ENCODE assay signal across 12 cellular contexts in the genomic region with DNA sequence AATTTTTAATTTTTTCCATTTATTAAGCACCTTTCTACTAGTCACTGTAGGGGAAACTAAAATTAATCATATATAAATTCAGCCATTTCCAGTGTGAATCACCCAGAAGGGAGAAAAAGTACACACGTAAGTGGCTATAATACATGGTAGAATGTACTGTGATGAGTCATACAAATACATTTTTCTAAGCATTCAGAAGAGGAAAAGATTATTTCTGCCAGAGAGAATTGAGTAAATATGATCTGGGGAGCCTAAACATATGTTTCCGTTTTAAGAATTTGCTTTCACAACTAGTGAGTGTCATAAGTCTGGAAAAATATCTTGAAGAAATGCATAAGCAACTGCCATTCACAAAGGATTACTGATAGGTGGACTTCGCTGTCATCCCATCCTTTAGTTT.
DNase-seq lines count a peak whose midpoint lies in the region; ATAC-seq and TF ChIP-seq lines count a peak whose summit lies in the region.
"Had no signal": no experiment of that assay in that cellular context is flagged by ENCODE, and none has a peak within 500 bp of the region (broad histone marks: within the 10 kb centered on the region; RNA-seq: fewer than 3 reads in every experiment).

No MANE protein-coding gene starts in this region.

- peaks cover 4% of the 10 kb centered on the region for H3K36me3 Mint-ChIP-seq in MCF 10A (ENCODE audit: insufficient read depth, unreplicated experiment)
- peaks cover 32% of the 10 kb centered on the region for H3K36me3 Mint-ChIP-seq in T-cell
- no peaks in the 10 kb centered on the region for H3K36me3 Mint-ChIP-seq in Caco-2 (ENCODE audit: insufficient read depth, unreplicated experiment)
- H3K36me3 Mint-ChIP-seq in neural progenitor cell = peaks cover 6% of the 10 kb centered on the region

- H2AFZ ChIP-seq in SK-N-SH (ENCODE audit: low read depth) = no peak overlapping the region
- H2AFZ ChIP-seq in neural progenitor cell (replicated peaks) = no peak overlapping the region

- H3K27ac Mint-ChIP-seq in MCF 10A (ENCODE audit: low read depth, unreplicated experiment) (peak overlapping the region; percentile 63), T-cell (no peak overlapping the region), Caco-2 (ENCODE audit: unreplicated experiment) (no peak overlapping the region), neural progenitor cell (no peak overlapping the region)
- H3K27ac Mint-ChIP-seq: CD14-positive monocyte had no signal

- H3K9ac ChIP-seq in SK-N-SH (peak overlapping the region; percentile 44; the same call in 1 of the 2 replicates), neural progenitor cell (no peak overlapping the region)

- H3K4me1 ChIP-seq in breast epithelium (peaks cover 0 to 8% of the 10 kb centered on the region in 2 donors), SK-N-SH (ENCODE audit: control insufficient read depth in 1 of 2, insufficient read depth in 2 of 2, low read depth in 1 of 2, low read length in 1 of 2) (peaks cover 9 to 67% of the 10 kb centered on the region in 2 experiments), Caco-2 (peaks cover 17% of the 10 kb centered on the region), neural progenitor cell (no peaks in the 10 kb centered on the region)

- POLR2A ChIA-PET in MCF 10A (lab: Yijun Ruan, JAX) = no interaction called here
- POLR2A ChIA-PET in SK-N-SH (lab: Yijun Ruan, JAX) = no interaction called here
- POLR2A ChIA-PET in T-cell (lab: Charles Lee) = no interaction called here
- POLR2A ChIA-PET in Caco-2 (lab: Charles Lee) = no interaction called here

- H3K27ac ChIP-seq in breast epithelium (no peak overlapping the region), SK-N-SH (ENCODE audit: low read depth in 2 of 2, low read length in 1 of 2) (peak overlapping the region; percentile 80 to 97), neural progenitor cell (no peak overlapping the region)

- H3K27me3 ChIP-seq in breast epithelium = no peaks in the 10 kb centered on the region
- no peaks in the 10 kb centered on the region for H3K27me3 ChIP-seq in SK-N-SH (ENCODE audit: insufficient read depth)
- no peaks in the 10 kb centered on the region for H3K27me3 ChIP-seq in Caco-2 (replicated peaks; ENCODE audit: control insufficient read depth, insufficient read depth, low read length)
- no peaks in the 10 kb centered on the region for H3K27me3 ChIP-seq in neural progenitor cell
- H3K27me3 ChIP-seq: dorsolateral prefrontal cortex had no signal

- H3K36me3 ChIP-seq in breast epithelium = no peaks in the 10 kb centered on the region
- H3K36me3 ChIP-seq in SK-N-SH (replicated peaks in 1 of 2; ENCODE audit: control insufficient read depth in 1 of 2, insufficient read depth in 2 of 2, low read length in 1 of 2) = peaks cover 0 to 8% of the 10 kb centered on the region in 2 experiments
- peaks cover 2% of the 10 kb centered on the region; the same call in 1 of the 2 replicates for H3K36me3 ChIP-seq in Caco-2 (ENCODE audit: control insufficient read depth, insufficient read depth, low read length)
- H3K36me3 ChIP-seq in neural progenitor cell = no peaks in the 10 kb centered on the region

- H3K9me3 Mint-ChIP-seq in MCF 10A (ENCODE audit: unreplicated experiment) = no peaks in the 10 kb centered on the region
- H3K9me3 Mint-ChIP-seq in T-cell = no peaks in the 10 kb centered on the region
- no peaks in the 10 kb centered on the region for H3K9me3 Mint-ChIP-seq in Caco-2 (ENCODE audit: unreplicated experiment)
- H3K9me3 Mint-ChIP-seq in neural progenitor cell = no peaks in the 10 kb centered on the region
- H3K9me3 Mint-ChIP-seq: CD14-positive monocyte had no signal

- CTCF ChIA-PET in MCF 10A (lab: Yijun Ruan, JAX) (interaction anchor here (2.2 kb wide), 1 partner anchor 28 kb away, joined by 7 read pairs; no protein-coding TSS in a partner anchor), SK-N-SH (lab: Yijun Ruan, JAX) (interaction anchor here (1.4 to 2.2 kb wide), 3 partner anchors 28 to 170 kb away, joined by 5 to 14 read pairs (median 7); no protein-coding TSS in a partner anchor), T-cell (lab: Charles Lee) (no interaction called here), Caco-2 (lab: Charles Lee) (no interaction called here)

- BruUV-seq in MCF 10A (replicated peaks; lab: Mats Ljungman, UMichigan) = no TSS peak
- no TSS peak for BruUV-seq in Caco-2 (replicated peaks; lab: Mats Ljungman, UMichigan)

- no peak for TF ChIP-seq CTCF in MCF 10A (IDR thresholded peaks at IDR 0.05; ENCODE audit: unreplicated experiment)
- no peak for TF ChIP-seq CTCF in breast epithelium (IDR thresholded peaks at IDR 0.05)
- no peak for TF ChIP-seq CTCF in SK-N-SH (IDR thresholded peaks at IDR 0.05)
- no peak for TF ChIP-seq CTCF in Caco-2 (IDR thresholded peaks at IDR 0.05; ENCODE audit: insufficient read depth in 1 of 2, low read depth in 1 of 2, low read length in 1 of 2, severe bottlenecking in 1 of 2, unreplicated experiment in 1 of 2)
- no peak for TF ChIP-seq CTCF in neural progenitor cell (IDR thresholded peaks at IDR 0.05)

- TF ChIP-seq POLR2A in breast epithelium (IDR thresholded peaks at IDR 0.05) = no peak

- ATAC-seq in T-cell (replicated peaks in 1 of 4) (no peak), HG03469 (IDR thresholded peaks at IDR 0.05; ENCODE audit: unreplicated experiment) (no peak)

- peaks cover 36% of the 10 kb centered on the region for H3K4me1 Mint-ChIP-seq in MCF 10A (ENCODE audit: insufficient read depth, unreplicated experiment)
- no peaks in the 10 kb centered on the region for H3K4me1 Mint-ChIP-seq in T-cell
- peaks cover 12% of the 10 kb centered on the region for H3K4me1 Mint-ChIP-seq in Caco-2 (ENCODE audit: low read depth, unreplicated experiment)
- H3K4me1 Mint-ChIP-seq in neural progenitor cell = peaks cover 7% of the 10 kb centered on the region

- H3K4me3 Mint-ChIP-seq in MCF 10A (ENCODE audit: unreplicated experiment) (no peak overlapping the region), T-cell (no peak overlapping the region), Caco-2 (ENCODE audit: unreplicated experiment) (no peak overlapping the region), neural progenitor cell (no peak overlapping the region)
- H3K4me3 Mint-ChIP-seq: CD14-positive monocyte had no signal

- H4K20me1 ChIP-seq in SK-N-SH (ENCODE audit: insufficient read depth) (no peaks in the 10 kb centered on the region), neural progenitor cell (ENCODE audit: low read depth) (no peaks in the 10 kb centered on the region)

- H3K79me2 ChIP-seq in SK-N-SH (ENCODE audit: insufficient read depth) (no peaks in the 10 kb centered on the region), neural progenitor cell (ENCODE audit: low read depth) (no peaks in the 10 kb centered on the region)

- H3K27me3 Mint-ChIP-seq in MCF 10A (ENCODE audit: insufficient read depth, unreplicated experiment) (no peaks in the 10 kb centered on the region), T-cell (no peaks in the 10 kb centered on the region), Caco-2 (ENCODE audit: insufficient read depth, unreplicated experiment) (no peaks in the 10 kb centered on the region), neural progenitor cell (ENCODE audit: insufficient read depth, low read depth) (peaks cover 2% of the 10 kb centered on the region)

- H3K4me3 ChIP-seq in breast epithelium (no peak overlapping the region), SK-N-SH (ENCODE audit: low read depth in 2 of 2, low read length in 1 of 2) (no peak overlapping the region), Caco-2 (ENCODE audit: low read depth, low read length) (no peak overlapping the region), neural progenitor cell (no peak overlapping the region)
- H3K4me3 ChIP-seq: dorsolateral prefrontal cortex had no signal

- H3F3A ChIP-seq in SK-N-SH (replicated peaks; ENCODE audit: insufficient read depth) (peaks cover 48% of the 10 kb centered on the region), neural progenitor cell (ENCODE audit: low read depth) (no peaks in the 10 kb centered on the region)

- 29% methylated on average over 3 of the region's 3 CpGs for WGBS in SK-N-SH (ENCODE audit: low lambda C conversion rate)

- H3K9me2 ChIP-seq in SK-N-SH = no peaks in the 10 kb centered on the region

- H3K9me3 ChIP-seq in breast epithelium = no peaks in the 10 kb centered on the region
- no peaks in the 10 kb centered on the region for H3K9me3 ChIP-seq in SK-N-SH
- H3K9me3 ChIP-seq in Caco-2 = no peaks in the 10 kb centered on the region
- H3K9me3 ChIP-seq in neural progenitor cell (ENCODE audit: low read depth) = no peaks in the 10 kb centered on the region

- intact Hi-C loops in MCF 10A (cut with micrococcal nuclease) = no loop called here
- intact Hi-C loops in breast epithelium (cut with DNase I; ENCODE audit: low total_unique reads) = no loop called here
- intact Hi-C loops in Caco-2 (cut with micrococcal nuclease; ENCODE audit: unreplicated experiment) = no loop called here

- peak; percentile 86 for DNase-seq in MCF 10A (ENCODE audit: unreplicated experiment)
- DNase-seq in breast epithelium (ENCODE audit: low spot score in 2 of 2) = no peak
- DNase-seq in SK-N-SH = no peak
- DNase-seq in fibroblast of peridontal ligament (ENCODE audit: extremely low read depth) = peak; percentile 98
- DNase-seq in T-cell = no peak
- DNase-seq in Caco-2 = no peak
- no peak for DNase-seq in neural progenitor cell (ENCODE audit: low spot score)
- DNase-seq: dorsolateral prefrontal cortex; NCI-H1417; NK-92 treated with Interleukin-12 subunit alpha and Interleukin-12 subunit beta, amount 100 ng/mL, for 24 hours had no signal

- peak; percentile 16 to 72; a peak in 2 of 4 replicates for TF ChIP-seq EP300 in SK-N-SH (IDR thresholded peaks at IDR 0.05; ENCODE audit: borderline replicate concordance in 1 of 2, low read depth in 1 of 2, low read length in 1 of 2)

- H3K4me2 ChIP-seq in SK-N-SH (peak overlapping the region; percentile 11; the same call in 1 of the 2 replicates), neural progenitor cell (no peak overlapping the region)

- no peak for TF ChIP-seq RAD21 in SK-N-SH (IDR thresholded peaks at IDR 0.05; ENCODE audit: low read length)

TF ChIP-seq in SK-N-SH, 30 proteins besides CTCF, POLR2A, EP300 and RAD21 (continues in another document):
- peak; percentile 95 for TF ChIP-seq FOSL2 (IDR thresholded peaks at IDR 0.05; ENCODE audit: borderline replicate concordance, low read depth)
- peak; percentile 94 for TF ChIP-seq TCF12 (IDR thresholded peaks at IDR 0.05)
- peak; percentile 34; the same call in 1 of the 2 replicates for TF ChIP-seq YY1 (IDR thresholded peaks at IDR 0.05; ENCODE audit: low read depth)
- TF ChIP-seq, protein P1, sequence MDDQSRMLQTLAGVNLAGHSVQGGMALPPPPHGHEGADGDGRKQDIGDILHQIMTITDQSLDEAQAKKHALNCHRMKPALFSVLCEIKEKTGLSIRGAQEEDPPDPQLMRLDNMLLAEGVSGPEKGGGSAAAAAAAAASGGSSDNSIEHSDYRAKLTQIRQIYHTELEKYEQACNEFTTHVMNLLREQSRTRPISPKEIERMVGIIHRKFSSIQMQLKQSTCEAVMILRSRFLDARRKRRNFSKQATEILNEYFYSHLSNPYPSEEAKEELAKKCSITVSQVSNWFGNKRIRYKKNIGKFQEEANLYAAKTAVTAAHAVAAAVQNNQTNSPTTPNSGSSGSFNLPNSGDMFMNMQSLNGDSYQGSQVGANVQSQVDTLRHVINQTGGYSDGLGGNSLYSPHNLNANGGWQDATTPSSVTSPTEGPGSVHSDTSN (IDR thresholded peaks at IDR 0.05) = peak; percentile 87
- TF ChIP-seq NFIC (IDR thresholded peaks at IDR 0.05; ENCODE audit: borderline replicate concordance) = peak; percentile 67; the same call in 1 of the 2 replicates
- TF ChIP-seq FOXM1 (IDR thresholded peaks at IDR 0.05; ENCODE audit: low read depth) = no peak

Comparison
In these comparisons a context has a peak if more than half of its experiments do, and no peak if none do; other contexts are left out.
1. DNase-seq: peak in MCF 10A (single experiment) and fibroblast of peridontal ligament (single experiment); none in breast epithelium (0 of 2), SK-N-SH (single experiment), T-cell (0 of 34), Caco-2 (0 of 2) and neural progenitor cell (single experiment).
2. H3K27ac ChIP-seq: peak in SK-N-SH (2 of 2); none in breast epithelium (0 of 2) and neural progenitor cell (single experiment).
3. CTCF ChIA-PET loops: an anchor here in MCF 10A (2.2 kb wide) and SK-N-SH (1.4 to 2.2 kb wide); none called in T-cell and Caco-2.